In genomic region chr14:74940956-74941565, GRCh38 we compare ENCODE assay signal across 9 cellular contexts. TPM values are rescaled to one million over a fixed set of nuclear protein-coding genes. Genes with fewer than 3 reads are reported as not detected.
DNase-seq lines count a peak whose midpoint lies in the region; ATAC-seq and TF ChIP-seq lines count a peak whose summit lies in the region.
"Had no signal": no experiment of that assay in that cellular context is flagged by ENCODE, and none has a peak within 500 bp of the region (broad histone marks: within the 10 kb centered on the region; RNA-seq: fewer than 3 reads in every experiment).

No MANE protein-coding gene starts in this region.

- peak overlapping the region; percentile 10 to 82 (median 68) for H3K27ac ChIP-seq in gastroesophageal sphincter
- H3K27ac ChIP-seq in skeletal muscle tissue (ENCODE audit: low read depth, low read length), result peak overlapping the region; percentile 86

- no peak for ATAC-seq in gastroesophageal sphincter

- H3K36me3 ChIP-seq in GM06990 (ENCODE audit: control insufficient read depth, insufficient read depth, low read length) (no peaks in the 10 kb centered on the region), gastroesophageal sphincter (peaks cover 0 to 5% of the 10 kb centered on the region in 2 donors), skeletal muscle tissue (ENCODE audit: control insufficient read depth in 3 of 3, insufficient read depth in 3 of 3, low read length in 3 of 3) (peaks cover 0 to 3% (median 0%) of the 10 kb centered on the region in 3 donors)

- H3K27me3 ChIP-seq in GM06990 (replicated peaks; ENCODE audit: control insufficient read depth, insufficient read depth, low read length), result no peaks in the 10 kb centered on the region
- H3K27me3 ChIP-seq in gastroesophageal sphincter, result peaks cover 2% of the 10 kb centered on the region
- no peaks in the 10 kb centered on the region for H3K27me3 ChIP-seq in skeletal muscle tissue (ENCODE audit: control insufficient read depth in 3 of 3, insufficient read depth in 3 of 3, low read length in 3 of 3)

- in situ Hi-C loops in G401 (cut with HindIII; ENCODE audit: low sequenced_read_pairs), result no loop called here

- DNase-seq in GM06990 (ENCODE audit: extremely low read depth, insufficient read length) (no peak), UCSD-AML1 (lab: John Stamatoyannopoulos, UW; ENCODE audit: unreplicated experiment) (peak; percentile 65), G401 (ENCODE audit: low spot score) (no peak), inferior parietal cortex (ENCODE audit: extremely low spot score) (no peak), germinal center (ENCODE audit: low spot score) (no peak), NOMO-1 (lab: John Stamatoyannopoulos, UW; ENCODE audit: unreplicated experiment in 2 of 2) (no peak)

- H3K4me1 ChIP-seq in gastroesophageal sphincter, result peaks cover 0 to 44% (median 38%) of the 10 kb centered on the region in 3 donors
- peaks cover 37 to 42% (median 42%) of the 10 kb centered on the region in 3 donors for H3K4me1 ChIP-seq in skeletal muscle tissue (ENCODE audit: control insufficient read depth in 3 of 3, insufficient read depth in 3 of 3, low read length in 3 of 3)

- no peak for TF ChIP-seq POLR2A in gastroesophageal sphincter (IDR thresholded peaks at IDR 0.05)

- H3K9me3 ChIP-seq in gastroesophageal sphincter (no peaks in the 10 kb centered on the region), skeletal muscle tissue (ENCODE audit: control insufficient read depth in 3 of 3, low read length in 3 of 3) (no peaks in the 10 kb centered on the region)

- peak overlapping the region; percentile 61 for H3K4me3 ChIP-seq in GM06990 (replicated peaks; ENCODE audit: low read depth, low read length)
- no peak overlapping the region for H3K4me3 ChIP-seq in gastroesophageal sphincter
- no peak overlapping the region for H3K4me3 ChIP-seq in skeletal muscle tissue (ENCODE audit: low read length in 3 of 3)

- 76 to 100% methylated on average over 1 to 8 of the region's 18 CpGs for WGBS in gastroesophageal sphincter (ENCODE audit: low coverage in 1 of 2), 2 donors

- peak overlapping the region in 2 of 3 donors; percentile 28 to 43 for H3K9ac ChIP-seq in skeletal muscle tissue (ENCODE audit: low read depth in 1 of 3, low read length in 3 of 3)

- no peak for TF ChIP-seq CTCF in GM06990 (IDR thresholded peaks at IDR 0.05; ENCODE audit: insufficient read depth, low read length, poor library complexity, severe bottlenecking)
- no peak for TF ChIP-seq CTCF in gastroesophageal sphincter (IDR thresholded peaks at IDR 0.05)

- no peak for TF ChIP-seq EP300 in gastroesophageal sphincter (IDR thresholded peaks at IDR 0.05)

RNA-seq across cellular contexts. Expression of gene PGF, which starts 14.3 kb away (rescaled TPM):
- 10 to 100 TPM; 11.2 to 21.0 (median 16.5) TPM for total RNA-seq in gastroesophageal sphincter
- 8.9 TPM for total RNA-seq in skeletal muscle tissue
- total RNA-seq in G401 (2014; rRNA removed; shearing (Covaris generic)), result 1.8 and 3.9 TPM in 2 replicates

RNA-seq across cellular contexts. Expression of gene RPS6KL1, which starts 18.0 kb away (rescaled TPM):
- total RNA-seq in gastroesophageal sphincter (10 to 100 TPM in 1 of 4 donors, 1 to 10 TPM in 3; 4.0 to 10.2 (median 8.2) TPM), skeletal muscle tissue (3.1 TPM)
- total RNA-seq in G401 (2014; rRNA removed; shearing (Covaris generic)), result 31.0 and 33.7 TPM in 2 replicates
- total RNA-seq: M059J had no signal

RNA-seq across cellular contexts. Expression of gene DLST, which starts 59.3 kb away (rescaled TPM):
- 10 to 100 TPM; 79.3 to 98.7 (median 87.8) TPM for total RNA-seq in gastroesophageal sphincter
- total RNA-seq in skeletal muscle tissue, result 38.1 TPM
- 93.5 and 101 TPM in 2 replicates for total RNA-seq in G401 (2014; rRNA removed; shearing (Covaris generic))
